9 cellular contexts compared by ENCODE assay signal in the genomic region with DNA sequence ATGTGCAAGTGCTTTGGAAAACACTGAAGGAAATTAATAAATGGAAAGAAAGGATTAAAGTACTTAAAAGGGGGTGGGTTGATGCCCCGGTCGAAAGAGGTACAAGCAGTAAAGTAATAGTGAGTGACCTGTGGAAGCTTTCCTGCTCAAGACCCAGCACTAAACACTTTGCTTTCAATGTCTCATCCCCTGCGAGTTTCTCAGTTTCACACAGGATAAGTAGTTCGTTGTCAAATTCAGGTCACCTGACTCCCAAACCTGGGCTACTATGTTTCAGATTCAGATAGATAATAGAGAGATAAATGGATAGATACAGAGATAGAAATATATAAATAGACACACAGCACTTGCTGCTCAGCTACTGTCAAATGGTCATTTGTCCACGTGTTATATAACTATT.
"Had no signal": no experiment of that assay in that cellular context is flagged by ENCODE, and none has a peak within 500 bp of the region (broad histone marks: within the 10 kb centered on the region; RNA-seq: fewer than 3 reads in every experiment).

No MANE protein-coding gene starts in this region.

- H3K4me2 ChIP-seq: GM23338 had no signal

- H2AFZ ChIP-seq: GM23248, GM23338 had no signal

- H3K36me3 ChIP-seq: HAP-1 had no signal

- H3K4me1 ChIP-seq: HAP-1 had no signal

- H3K9ac ChIP-seq: GM23248 had no signal

- H3K4me3 ChIP-seq: GM23248, GM23338, HAP-1 had no signal

- H3K27ac ChIP-seq: GM23248 had no signal

- ATAC-seq: GM23338, HCT116 had no signal

- DNase-seq: GM23248, GOT3, H7, H9, HCEC 1CT, HFFc6 had no signal

- H3K9me3 ChIP-seq: HAP-1 had no signal
